In genomic region chr3:13420051-13420816, GRCh38 we compare ENCODE assay signal across 1 cellular context.
TF ChIP-seq lines count a peak whose summit lies in the region.

NUP210 (minus strand) TSS chr3:13420322; CDS start chr3:13420226, 96 bp downstream.

TF ChIP-seq in WTC11, 78 proteins besides CTCF, POLR2A, EP300 and RAD21 (continued from another document):
- TF ChIP-seq USF2 (CRISPR knock-in tag; IDR thresholded peaks at IDR 0.05): no peak
- no peak for TF ChIP-seq E2F1 (CRISPR knock-in tag; IDR thresholded peaks at IDR 0.05)
- no peak for TF ChIP-seq AR (CRISPR knock-in tag; IDR thresholded peaks at IDR 0.05)
- no peak for TF ChIP-seq MLX (CRISPR knock-in tag; IDR thresholded peaks at IDR 0.05)
- peak; percentile 86 for TF ChIP-seq E2F5 (CRISPR knock-in tag; IDR thresholded peaks at IDR 0.05)
- TF ChIP-seq SOX15 (CRISPR knock-in tag; IDR thresholded peaks at IDR 0.05): no peak
- TF ChIP-seq SP1 (CRISPR knock-in tag; conservative IDR thresholded peaks at IDR 0.05): peak; percentile 91
- TF ChIP-seq NR2C2 (CRISPR knock-in tag; IDR thresholded peaks at IDR 0.05): no peak
- no peak for TF ChIP-seq OVOL2 (CRISPR knock-in tag; IDR thresholded peaks at IDR 0.05; ENCODE audit: borderline replicate concordance)
- TF ChIP-seq FOXJ3 (CRISPR knock-in tag; IDR thresholded peaks at IDR 0.05; ENCODE audit: borderline replicate concordance): no peak
- no peak for TF ChIP-seq CDX4 (CRISPR knock-in tag; IDR thresholded peaks at IDR 0.05; ENCODE audit: borderline replicate concordance)
- no peak for TF ChIP-seq PREB (CRISPR knock-in tag; IDR thresholded peaks at IDR 0.05; ENCODE audit: borderline replicate concordance)
- no peak for TF ChIP-seq ZNF232 (CRISPR knock-in tag; IDR thresholded peaks at IDR 0.05)
- TF ChIP-seq TCF7 (CRISPR knock-in tag; IDR thresholded peaks at IDR 0.05; ENCODE audit: low read depth): no peak; the same call in 1 of the 2 replicates
- no peak for TF ChIP-seq MXD4 (CRISPR knock-in tag; IDR thresholded peaks at IDR 0.05; ENCODE audit: borderline replicate concordance)
- no peak for TF ChIP-seq ZNF281 (CRISPR knock-in tag; IDR thresholded peaks at IDR 0.05)
- no peak for TF ChIP-seq ZNF416 (CRISPR knock-in tag; IDR thresholded peaks at IDR 0.05)
- no peak for TF ChIP-seq ZNF263 (CRISPR knock-in tag; IDR thresholded peaks at IDR 0.05; ENCODE audit: low read depth)
- no peak for TF ChIP-seq ZBTB43 (CRISPR knock-in tag; IDR thresholded peaks at IDR 0.05)
- TF ChIP-seq NFYB (CRISPR knock-in tag; conservative IDR thresholded peaks at IDR 0.05; ENCODE audit: low read depth): peak; percentile 29; the same call in 1 of the 2 replicates
- peak; percentile 67; the same call in 1 of the 2 replicates for TF ChIP-seq KAT7 (CRISPR knock-in tag; IDR thresholded peaks at IDR 0.05; ENCODE audit: borderline replicate concordance)
- TF ChIP-seq ZNF396 (CRISPR knock-in tag; IDR thresholded peaks at IDR 0.05; ENCODE audit: borderline replicate concordance): no peak
- TF ChIP-seq NFATC4 (CRISPR knock-in tag; IDR thresholded peaks at IDR 0.05): no peak
- no peak for TF ChIP-seq CREB1 (CRISPR knock-in tag; IDR thresholded peaks at IDR 0.05)
- TF ChIP-seq TP53 (CRISPR knock-in tag; IDR thresholded peaks at IDR 0.05): no peak
- no peak for TF ChIP-seq NR3C1 (CRISPR knock-in tag; conservative IDR thresholded peaks at IDR 0.05; ENCODE audit: low read depth)
- TF ChIP-seq USF1 (CRISPR knock-in tag; IDR thresholded peaks at IDR 0.05): no peak
- TF ChIP-seq ZNF671 (CRISPR knock-in tag; IDR thresholded peaks at IDR 0.05): no peak
- peak; percentile 63; the same call in 1 of the 2 replicates for TF ChIP-seq E2F4 (CRISPR knock-in tag; IDR thresholded peaks at IDR 0.05; ENCODE audit: borderline replicate concordance, low read depth)
